ENCODE assay signal across 8 cellular contexts in genomic region chr19:4830768-4831265, GRCh38. TPM values are rescaled to one million over a fixed set of nuclear protein-coding genes. Genes with fewer than 3 reads are reported as not detected.
DNase-seq lines count a peak whose midpoint lies in the region; ATAC-seq, FAIRE-seq and TF ChIP-seq lines count a peak whose summit lies in the region.

No MANE protein-coding gene starts in this region.

- no peaks in the 10 kb centered on the region for H3K9me3 ChIP-seq in mesodermal cell (ENCODE audit: control insufficient read depth, low read length)

- H3K27me3 ChIP-seq in bronchial epithelial cell (ENCODE audit: control insufficient read depth, insufficient read depth, low read length) = no peaks in the 10 kb centered on the region

- H3K36me3 ChIP-seq in bronchial epithelial cell (ENCODE audit: control insufficient read depth, insufficient read depth, low read length) (peaks cover 2% of the 10 kb centered on the region), mesodermal cell (ENCODE audit: control insufficient read depth, insufficient read depth, low read length) (no peaks in the 10 kb centered on the region)

- H3K27ac ChIP-seq in mesodermal cell (ENCODE audit: low read depth, low read length, severe bottlenecking) = no peak overlapping the region

- WGBS in mesodermal cell (ENCODE audit: insufficient coverage in 2 of 2), 2 experiments = 87 to 88% methylated on average over 6 of the region's 6 CpGs

- H3K4me1 ChIP-seq in mesodermal cell (ENCODE audit: control insufficient read depth, insufficient read depth, low read length, poor library complexity, severe bottlenecking) = no peaks in the 10 kb centered on the region

- intact Hi-C loops in Right ventricle myocardium inferior (cut with DNase I) = no loop called here
- intact Hi-C loops in Right ventricle myocardium superior (cut with DNase I) = no loop called here

- POLR2A ChIA-PET in HEK293T (lab: Yijun Ruan, JAX) = no interaction called here

- peak overlapping the region; percentile 96 for H3K4me3 ChIP-seq in bronchial epithelial cell (ENCODE audit: low read depth, low read length)
- H3K4me3 ChIP-seq in mesodermal cell (ENCODE audit: extremely low read depth, insufficient read depth, low read length, poor library complexity, severe bottlenecking) = peak overlapping the region; percentile 62

- CTCF ChIA-PET in HEK293T (lab: Yijun Ruan, JAX) = interaction anchor here (0.9 to 1.8 kb wide), 2 partner anchors 21 to 308 kb away, joined by 4 to 8 read pairs; no protein-coding TSS in a partner anchor

- FAIRE-seq in bronchial epithelial cell (lab: Jason Lieb, UNC) = no peak

- DNase-seq in Right ventricle myocardium inferior (ENCODE audit: missing footprints) (no peak), Right ventricle myocardium superior (no peak), bronchial epithelial cell (ENCODE audit: low read depth) (no peak), DMS53 treated with DMSO at 0.1 percent for 48 hours (lab: John Stamatoyannopoulos, UW; ENCODE audit: unreplicated experiment) (no peak), HEK293T (ENCODE audit: extremely low spot score) (no peak), anterior cingulate cortex (lab: John Stamatoyannopoulos, UW) (no peak)

- ATAC-seq in Right ventricle myocardium inferior (peak; percentile 11), Right ventricle myocardium superior (ENCODE audit: poor library complexity) (no peak), HG02571 (IDR thresholded peaks at IDR 0.05; ENCODE audit: unreplicated experiment) (no peak)

- TF ChIP-seq CTCF in bronchial epithelial cell (IDR thresholded peaks at IDR 0.05; ENCODE audit: insufficient read depth, low read length, severe bottlenecking) = no peak

TF ChIP-seq in HEK293T, 16 proteins besides CTCF, POLR2A, EP300 and RAD21:
- no peak for TF ChIP-seq FOXK2 (IDR thresholded peaks at IDR 0.05)
- no peak for TF ChIP-seq NFRKB (IDR thresholded peaks at IDR 0.05)
- no peak for TF ChIP-seq SUZ12 (IDR thresholded peaks at IDR 0.05)
- no peak for TF ChIP-seq ARNT (IDR thresholded peaks at IDR 0.05)
- TF ChIP-seq HDGF (IDR thresholded peaks at IDR 0.05; ENCODE audit: borderline replicate concordance) = no peak

RNA-seq across cellular contexts. Expression of gene TICAM1, which starts 0.7 kb away (rescaled TPM):
- 7.3 TPM for total RNA-seq in Right ventricle myocardium inferior
- 7.4 TPM for total RNA-seq in Right ventricle myocardium superior
- total RNA-seq in bronchial epithelial cell = 2.3 and 2.4 TPM in 2 replicates
- polyA plus RNA-seq in mesodermal cell (2013, experiment 1 of 2) = 5.9 TPM
- polyA plus RNA-seq in mesodermal cell (2013, experiment 2 of 2) = 5.3 TPM

RNA-seq across cellular contexts. Expression of gene PLIN3, which starts 36.6 kb away (rescaled TPM):
- total RNA-seq in Right ventricle myocardium inferior (34.0 TPM), Right ventricle myocardium superior (27.9 TPM), bronchial epithelial cell (49.8 and 71.2 TPM in 2 replicates)
- 120 TPM for polyA plus RNA-seq in mesodermal cell (2013, experiment 1 of 2)
- 106 TPM for polyA plus RNA-seq in mesodermal cell (2013, experiment 2 of 2)

RNA-seq across cellular contexts. Expression of gene FEM1A, which starts 39.3 kb away (rescaled TPM):
- total RNA-seq in Right ventricle myocardium inferior (47.0 TPM), Right ventricle myocardium superior (47.6 TPM), bronchial epithelial cell (20.0 and 23.3 TPM in 2 replicates)
- polyA plus RNA-seq in mesodermal cell (2013, experiment 1 of 2) = 6.3 TPM
- 5.4 TPM for polyA plus RNA-seq in mesodermal cell (2013, experiment 2 of 2)
